ENCODE assay signal across 2 cellular contexts in the genomic region with DNA sequence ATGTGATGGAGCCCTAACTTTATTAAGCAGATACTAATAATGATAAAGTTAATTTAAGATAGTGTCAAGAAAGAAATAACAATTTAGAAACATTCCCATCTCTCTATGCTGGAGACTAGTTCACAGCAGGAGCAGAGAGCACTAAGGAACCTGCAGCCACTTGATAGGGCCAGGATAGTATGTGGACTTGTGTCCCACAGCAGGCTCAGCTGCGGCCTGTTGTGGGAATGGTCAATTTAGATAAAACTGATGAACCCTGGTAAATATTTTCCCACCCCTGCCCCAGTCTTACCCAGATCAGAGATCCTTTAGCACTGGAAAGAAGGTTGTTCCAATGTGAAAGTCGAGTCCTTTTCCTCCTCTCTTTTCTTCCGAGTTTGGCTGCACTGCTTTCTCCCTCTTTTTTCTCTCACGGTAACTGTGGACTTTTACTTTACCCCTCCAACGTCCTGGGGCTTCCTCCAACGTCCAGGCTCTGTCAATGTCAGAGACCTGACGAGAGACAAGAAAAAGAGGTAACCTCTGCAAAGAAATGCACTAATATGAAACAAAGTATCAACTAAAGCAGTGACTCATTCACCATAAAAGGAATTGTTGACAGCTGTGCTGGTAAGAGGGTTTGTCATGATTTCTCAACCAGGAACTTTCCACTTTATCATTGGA.
TF ChIP-seq lines count a peak whose summit lies in the region.

A gene with protein sequence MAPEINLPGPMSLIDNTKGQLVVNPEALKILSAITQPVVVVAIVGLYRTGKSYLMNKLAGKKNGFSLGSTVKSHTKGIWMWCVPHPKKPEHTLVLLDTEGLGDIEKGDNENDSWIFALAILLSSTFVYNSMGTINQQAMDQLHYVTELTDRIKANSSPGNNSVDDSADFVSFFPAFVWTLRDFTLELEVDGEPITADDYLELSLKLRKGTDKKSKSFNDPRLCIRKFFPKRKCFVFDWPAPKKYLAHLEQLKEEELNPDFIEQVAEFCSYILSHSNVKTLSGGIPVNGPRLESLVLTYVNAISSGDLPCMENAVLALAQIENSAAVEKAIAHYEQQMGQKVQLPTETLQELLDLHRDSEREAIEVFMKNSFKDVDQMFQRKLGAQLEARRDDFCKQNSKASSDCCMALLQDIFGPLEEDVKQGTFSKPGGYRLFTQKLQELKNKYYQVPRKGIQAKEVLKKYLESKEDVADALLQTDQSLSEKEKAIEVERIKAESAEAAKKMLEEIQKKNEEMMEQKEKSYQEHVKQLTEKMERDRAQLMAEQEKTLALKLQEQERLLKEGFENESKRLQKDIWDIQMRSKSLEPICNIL (minus strand): TSS at position 544 of the 663 bp plus-strand sequence. CDS start 4,148 bp downstream, outside the sequence.

TF ChIP-seq in A549, 52 proteins besides CTCF, POLR2A, EP300 and RAD21:
- TF ChIP-seq HEYL (CRISPR knock-in tag; IDR thresholded peaks at IDR 0.05) = no peak
- peak; percentile 18; the same call in 1 of the 2 replicates for TF ChIP-seq FOSL2 (IDR thresholded peaks at IDR 0.05)
- TF ChIP-seq FOSL2 (CRISPR knock-in tag; IDR thresholded peaks at IDR 0.05) = peak; percentile 40

TF ChIP-seq in K562, 482 proteins besides CTCF, POLR2A, EP300 and RAD21 (continues in another document):
- no peak for TF ChIP-seq TAF9B (IDR thresholded peaks at IDR 0.05; ENCODE audit: partially characterized antibody)
- no peak for TF ChIP-seq KLF1 (tag; IDR thresholded peaks at IDR 0.05)
- TF ChIP-seq NCOA4 (IDR thresholded peaks at IDR 0.05; ENCODE audit: partially characterized antibody) = no peak
- TF ChIP-seq ESRRA (IDR thresholded peaks at IDR 0.05; ENCODE audit: borderline replicate concordance, low read depth) = no peak
- TF ChIP-seq, protein P1, sequence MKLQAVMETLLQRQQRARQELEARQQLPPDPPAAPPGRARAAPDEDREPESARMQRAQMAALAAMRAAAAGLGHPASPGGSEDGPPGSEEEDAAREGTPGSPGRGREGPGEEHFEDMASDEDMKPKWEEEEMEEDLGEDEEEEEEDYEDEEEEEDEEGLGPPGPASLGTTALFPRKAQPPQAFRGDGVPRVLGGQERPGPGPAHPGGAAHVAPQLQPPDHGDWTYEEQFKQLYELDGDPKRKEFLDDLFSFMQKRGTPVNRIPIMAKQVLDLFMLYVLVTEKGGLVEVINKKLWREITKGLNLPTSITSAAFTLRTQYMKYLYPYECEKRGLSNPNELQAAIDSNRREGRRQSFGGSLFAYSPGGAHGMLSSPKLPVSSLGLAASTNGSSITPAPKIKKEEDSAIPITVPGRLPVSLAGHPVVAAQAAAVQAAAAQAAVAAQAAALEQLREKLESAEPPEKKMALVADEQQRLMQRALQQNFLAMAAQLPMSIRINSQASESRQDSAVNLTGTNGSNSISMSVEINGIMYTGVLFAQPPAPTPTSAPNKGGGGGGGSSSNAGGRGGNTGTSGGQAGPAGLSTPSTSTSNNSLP (IDR thresholded peaks at IDR 0.05; ENCODE audit: borderline replicate concordance, low read depth, low read length) = no peak
- TF ChIP-seq, protein P2, sequence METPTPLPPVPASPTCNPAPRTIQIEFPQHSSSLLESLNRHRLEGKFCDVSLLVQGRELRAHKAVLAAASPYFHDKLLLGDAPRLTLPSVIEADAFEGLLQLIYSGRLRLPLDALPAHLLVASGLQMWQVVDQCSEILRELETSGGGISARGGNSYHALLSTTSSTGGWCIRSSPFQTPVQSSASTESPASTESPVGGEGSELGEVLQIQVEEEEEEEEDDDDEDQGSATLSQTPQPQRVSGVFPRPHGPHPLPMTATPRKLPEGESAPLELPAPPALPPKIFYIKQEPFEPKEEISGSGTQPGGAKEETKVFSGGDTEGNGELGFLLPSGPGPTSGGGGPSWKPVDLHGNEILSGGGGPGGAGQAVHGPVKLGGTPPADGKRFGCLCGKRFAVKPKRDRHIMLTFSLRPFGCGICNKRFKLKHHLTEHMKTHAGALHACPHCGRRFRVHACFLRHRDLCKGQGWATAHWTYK (CRISPR knock-in tag; IDR thresholded peaks at IDR 0.05) = no peak
- no peak for TF ChIP-seq ZBTB7A (IDR thresholded peaks at IDR 0.05; ENCODE audit: borderline replicate concordance, control insufficient read depth, low read depth, low read length)
- TF ChIP-seq, protein P3, sequence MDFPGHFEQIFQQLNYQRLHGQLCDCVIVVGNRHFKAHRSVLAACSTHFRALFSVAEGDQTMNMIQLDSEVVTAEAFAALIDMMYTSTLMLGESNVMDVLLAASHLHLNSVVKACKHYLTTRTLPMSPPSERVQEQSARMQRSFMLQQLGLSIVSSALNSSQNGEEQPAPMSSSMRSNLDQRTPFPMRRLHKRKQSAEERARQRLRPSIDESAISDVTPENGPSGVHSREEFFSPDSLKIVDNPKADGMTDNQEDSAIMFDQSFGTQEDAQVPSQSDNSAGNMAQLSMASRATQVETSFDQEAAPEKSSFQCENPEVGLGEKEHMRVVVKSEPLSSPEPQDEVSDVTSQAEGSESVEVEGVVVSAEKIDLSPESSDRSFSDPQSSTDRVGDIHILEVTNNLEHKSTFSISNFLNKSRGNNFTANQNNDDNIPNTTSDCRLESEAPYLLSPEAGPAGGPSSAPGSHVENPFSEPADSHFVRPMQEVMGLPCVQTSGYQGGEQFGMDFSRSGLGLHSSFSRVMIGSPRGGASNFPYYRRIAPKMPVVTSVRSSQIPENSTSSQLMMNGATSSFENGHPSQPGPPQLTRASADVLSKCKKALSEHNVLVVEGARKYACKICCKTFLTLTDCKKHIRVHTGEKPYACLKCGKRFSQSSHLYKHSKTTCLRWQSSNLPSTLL (IDR thresholded peaks at IDR 0.05) = no peak
- no peak for TF ChIP-seq HIVEP1 (CRISPR knock-in tag; IDR thresholded peaks at IDR 0.05)
- TF ChIP-seq KAT2B (IDR thresholded peaks at IDR 0.05; ENCODE audit: low read depth, low read length) = no peak
- no peak for TF ChIP-seq SMAD3 (CRISPR knock-in tag; conservative IDR thresholded peaks at IDR 0.05)
- TF ChIP-seq, protein P4, sequence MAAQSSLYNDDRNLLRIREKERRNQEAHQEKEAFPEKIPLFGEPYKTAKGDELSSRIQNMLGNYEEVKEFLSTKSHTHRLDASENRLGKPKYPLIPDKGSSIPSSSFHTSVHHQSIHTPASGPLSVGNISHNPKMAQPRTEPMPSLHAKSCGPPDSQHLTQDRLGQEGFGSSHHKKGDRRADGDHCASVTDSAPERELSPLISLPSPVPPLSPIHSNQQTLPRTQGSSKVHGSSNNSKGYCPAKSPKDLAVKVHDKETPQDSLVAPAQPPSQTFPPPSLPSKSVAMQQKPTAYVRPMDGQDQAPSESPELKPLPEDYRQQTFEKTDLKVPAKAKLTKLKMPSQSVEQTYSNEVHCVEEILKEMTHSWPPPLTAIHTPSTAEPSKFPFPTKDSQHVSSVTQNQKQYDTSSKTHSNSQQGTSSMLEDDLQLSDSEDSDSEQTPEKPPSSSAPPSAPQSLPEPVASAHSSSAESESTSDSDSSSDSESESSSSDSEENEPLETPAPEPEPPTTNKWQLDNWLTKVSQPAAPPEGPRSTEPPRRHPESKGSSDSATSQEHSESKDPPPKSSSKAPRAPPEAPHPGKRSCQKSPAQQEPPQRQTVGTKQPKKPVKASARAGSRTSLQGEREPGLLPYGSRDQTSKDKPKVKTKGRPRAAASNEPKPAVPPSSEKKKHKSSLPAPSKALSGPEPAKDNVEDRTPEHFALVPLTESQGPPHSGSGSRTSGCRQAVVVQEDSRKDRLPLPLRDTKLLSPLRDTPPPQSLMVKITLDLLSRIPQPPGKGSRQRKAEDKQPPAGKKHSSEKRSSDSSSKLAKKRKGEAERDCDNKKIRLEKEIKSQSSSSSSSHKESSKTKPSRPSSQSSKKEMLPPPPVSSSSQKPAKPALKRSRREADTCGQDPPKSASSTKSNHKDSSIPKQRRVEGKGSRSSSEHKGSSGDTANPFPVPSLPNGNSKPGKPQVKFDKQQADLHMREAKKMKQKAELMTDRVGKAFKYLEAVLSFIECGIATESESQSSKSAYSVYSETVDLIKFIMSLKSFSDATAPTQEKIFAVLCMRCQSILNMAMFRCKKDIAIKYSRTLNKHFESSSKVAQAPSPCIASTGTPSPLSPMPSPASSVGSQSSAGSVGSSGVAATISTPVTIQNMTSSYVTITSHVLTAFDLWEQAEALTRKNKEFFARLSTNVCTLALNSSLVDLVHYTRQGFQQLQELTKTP (IDR thresholded peaks at IDR 0.05; ENCODE audit: low read depth in 1 of 2, partially characterized antibody in 2 of 2) = peak in 1 of 2 experiments; percentile 30
- no peak for TF ChIP-seq NFIC (IDR thresholded peaks at IDR 0.05)
- TF ChIP-seq EP400 (IDR thresholded peaks at IDR 0.05) = no peak
- no peak for TF ChIP-seq RBFOX2 (IDR thresholded peaks at IDR 0.05; ENCODE audit: low read depth, low read length)
- no peak for TF ChIP-seq SLC30A9 (CRISPR knock-in tag; IDR thresholded peaks at IDR 0.05)
- no peak for TF ChIP-seq ZNF121 (CRISPR knock-in tag; conservative IDR thresholded peaks at IDR 0.05)
- no peak for TF ChIP-seq NBN (IDR thresholded peaks at IDR 0.05; ENCODE audit: low read depth)
- TF ChIP-seq MEIS2 (IDR thresholded peaks at IDR 0.05; ENCODE audit: partially characterized antibody) = peak; percentile 77
- peak; percentile 48; the same call in 1 of the 2 replicates for TF ChIP-seq TEAD4 (IDR thresholded peaks at IDR 0.05; ENCODE audit: low read length)
- no peak for TF ChIP-seq TEAD4 (CRISPR knock-in tag; IDR thresholded peaks at IDR 0.05; ENCODE audit: borderline replicate concordance)
- TF ChIP-seq ZBTB8A (IDR thresholded peaks at IDR 0.05; ENCODE audit: partially characterized antibody) = no peak
- TF ChIP-seq LCOR (CRISPR knock-in tag; IDR thresholded peaks at IDR 0.05) = no peak
- TF ChIP-seq RNF2 (IDR thresholded peaks at IDR 0.05) = no peak
- no peak for TF ChIP-seq BCL6 (CRISPR knock-in tag; IDR thresholded peaks at IDR 0.05)
- TF ChIP-seq CBFA2T3 (IDR thresholded peaks at IDR 0.05) = peak; percentile 43; the same call in 1 of the 2 replicates
- TF ChIP-seq ZNF507 (tag; conservative IDR thresholded peaks at IDR 0.05) = no peak
- TF ChIP-seq, protein P5, sequence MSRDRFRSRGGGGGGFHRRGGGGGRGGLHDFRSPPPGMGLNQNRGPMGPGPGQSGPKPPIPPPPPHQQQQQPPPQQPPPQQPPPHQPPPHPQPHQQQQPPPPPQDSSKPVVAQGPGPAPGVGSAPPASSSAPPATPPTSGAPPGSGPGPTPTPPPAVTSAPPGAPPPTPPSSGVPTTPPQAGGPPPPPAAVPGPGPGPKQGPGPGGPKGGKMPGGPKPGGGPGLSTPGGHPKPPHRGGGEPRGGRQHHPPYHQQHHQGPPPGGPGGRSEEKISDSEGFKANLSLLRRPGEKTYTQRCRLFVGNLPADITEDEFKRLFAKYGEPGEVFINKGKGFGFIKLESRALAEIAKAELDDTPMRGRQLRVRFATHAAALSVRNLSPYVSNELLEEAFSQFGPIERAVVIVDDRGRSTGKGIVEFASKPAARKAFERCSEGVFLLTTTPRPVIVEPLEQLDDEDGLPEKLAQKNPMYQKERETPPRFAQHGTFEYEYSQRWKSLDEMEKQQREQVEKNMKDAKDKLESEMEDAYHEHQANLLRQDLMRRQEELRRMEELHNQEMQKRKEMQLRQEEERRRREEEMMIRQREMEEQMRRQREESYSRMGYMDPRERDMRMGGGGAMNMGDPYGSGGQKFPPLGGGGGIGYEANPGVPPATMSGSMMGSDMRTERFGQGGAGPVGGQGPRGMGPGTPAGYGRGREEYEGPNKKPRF (IDR thresholded peaks at IDR 0.05; ENCODE audit: low read depth, low read length) = no peak
- TF ChIP-seq BACH1 (tag; IDR thresholded peaks at IDR 0.05) = peak; percentile 62; the same call in 1 of the 2 replicates
- no peak for TF ChIP-seq ZNF79 (CRISPR knock-in tag; IDR thresholded peaks at IDR 0.05; ENCODE audit: low read depth)
- TF ChIP-seq, protein P6, sequence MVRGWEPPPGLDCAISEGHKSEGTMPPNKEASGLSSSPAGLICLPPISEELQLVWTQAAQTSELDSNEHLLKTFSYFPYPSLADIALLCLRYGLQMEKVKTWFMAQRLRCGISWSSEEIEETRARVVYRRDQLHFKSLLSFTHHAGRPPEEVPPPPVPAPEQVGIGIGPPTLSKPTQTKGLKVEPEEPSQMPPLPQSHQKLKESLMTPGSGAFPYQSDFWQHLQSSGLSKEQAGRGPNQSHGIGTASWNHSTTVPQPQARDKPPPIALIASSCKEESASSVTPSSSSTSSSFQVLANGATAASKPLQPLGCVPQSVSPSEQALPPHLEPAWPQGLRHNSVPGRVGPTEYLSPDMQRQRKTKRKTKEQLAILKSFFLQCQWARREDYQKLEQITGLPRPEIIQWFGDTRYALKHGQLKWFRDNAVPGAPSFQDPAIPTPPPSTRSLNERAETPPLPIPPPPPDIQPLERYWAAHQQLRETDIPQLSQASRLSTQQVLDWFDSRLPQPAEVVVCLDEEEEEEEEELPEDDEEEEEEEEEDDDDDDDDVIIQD (CRISPR knock-in tag; IDR thresholded peaks at IDR 0.05) = no peak
- TF ChIP-seq RBBP5 (IDR thresholded peaks at IDR 0.05; ENCODE audit: borderline replicate concordance, insufficient read depth, low read length, poor library complexity, severe bottlenecking) = peak; percentile 32
- TF ChIP-seq, protein P7, sequence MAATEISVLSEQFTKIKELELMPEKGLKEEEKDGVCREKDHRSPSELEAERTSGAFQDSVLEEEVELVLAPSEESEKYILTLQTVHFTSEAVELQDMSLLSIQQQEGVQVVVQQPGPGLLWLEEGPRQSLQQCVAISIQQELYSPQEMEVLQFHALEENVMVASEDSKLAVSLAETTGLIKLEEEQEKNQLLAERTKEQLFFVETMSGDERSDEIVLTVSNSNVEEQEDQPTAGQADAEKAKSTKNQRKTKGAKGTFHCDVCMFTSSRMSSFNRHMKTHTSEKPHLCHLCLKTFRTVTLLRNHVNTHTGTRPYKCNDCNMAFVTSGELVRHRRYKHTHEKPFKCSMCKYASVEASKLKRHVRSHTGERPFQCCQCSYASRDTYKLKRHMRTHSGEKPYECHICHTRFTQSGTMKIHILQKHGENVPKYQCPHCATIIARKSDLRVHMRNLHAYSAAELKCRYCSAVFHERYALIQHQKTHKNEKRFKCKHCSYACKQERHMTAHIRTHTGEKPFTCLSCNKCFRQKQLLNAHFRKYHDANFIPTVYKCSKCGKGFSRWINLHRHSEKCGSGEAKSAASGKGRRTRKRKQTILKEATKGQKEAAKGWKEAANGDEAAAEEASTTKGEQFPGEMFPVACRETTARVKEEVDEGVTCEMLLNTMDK (IDR thresholded peaks at IDR 0.05; ENCODE audit: borderline replicate concordance, insufficient read depth, low read depth, low read length, poor library complexity, severe bottlenecking) = no peak
- TF ChIP-seq DIDO1 (tag; IDR thresholded peaks at IDR 0.05; ENCODE audit: low read depth) = no peak
- no peak for TF ChIP-seq HNRNPK (IDR thresholded peaks at IDR 0.05; ENCODE audit: low read depth, low read length, poor library complexity, severe bottlenecking)
- TF ChIP-seq, protein P8, sequence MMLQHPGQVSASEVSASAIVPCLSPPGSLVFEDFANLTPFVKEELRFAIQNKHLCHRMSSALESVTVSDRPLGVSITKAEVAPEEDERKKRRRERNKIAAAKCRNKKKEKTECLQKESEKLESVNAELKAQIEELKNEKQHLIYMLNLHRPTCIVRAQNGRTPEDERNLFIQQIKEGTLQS (IDR thresholded peaks at IDR 0.05) = peak; percentile 78
- TF ChIP-seq, protein P8 (CRISPR knock-in tag; conservative IDR thresholded peaks at IDR 0.05) = no peak
